8 cellular contexts compared by ENCODE assay signal in the genomic region with DNA sequence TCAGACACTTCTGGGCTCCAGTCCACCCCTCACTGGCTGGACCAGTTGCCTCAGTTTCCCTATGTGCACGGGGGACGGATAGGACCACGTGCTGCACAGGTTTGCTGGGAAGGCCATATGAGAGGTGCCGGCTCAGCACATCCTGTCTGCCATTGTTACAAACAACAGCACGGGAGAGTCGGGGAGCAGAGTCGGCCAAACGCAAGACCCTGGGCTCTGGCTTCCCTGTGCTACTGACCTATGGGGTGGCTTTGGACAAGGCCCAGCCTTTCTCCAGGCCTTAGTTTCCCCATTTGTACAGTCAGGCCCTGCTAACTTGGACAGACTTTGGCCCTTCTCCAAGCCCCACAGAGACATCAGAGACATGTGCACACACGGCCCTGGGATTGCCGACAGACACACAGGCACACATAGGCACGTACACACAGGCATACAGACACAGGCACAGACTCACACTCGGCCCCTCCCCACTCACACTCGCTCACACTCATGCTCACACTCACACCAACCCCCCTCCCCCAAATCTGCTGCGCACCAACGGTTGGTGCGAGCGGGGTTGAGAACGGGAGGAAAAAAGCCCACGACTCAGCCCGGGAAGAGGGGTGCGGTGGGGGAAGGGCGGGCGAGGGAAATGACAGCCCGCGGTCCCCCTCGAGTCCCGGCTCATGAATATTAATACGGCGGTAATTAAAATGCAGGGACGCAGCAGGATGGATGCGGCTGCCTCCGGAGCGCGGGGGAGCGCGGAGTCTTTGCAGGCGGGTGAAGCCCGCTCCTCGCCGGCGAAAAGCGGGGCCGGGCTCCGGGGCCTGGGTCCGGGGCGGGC.
DNase-seq lines count a peak whose midpoint lies in the region; ATAC-seq and TF ChIP-seq lines count a peak whose summit lies in the region.

No MANE protein-coding gene starts in this region.

- no peak for TF ChIP-seq CTCF in astrocyte of the spinal cord (IDR thresholded peaks at IDR 0.05; ENCODE audit: low read depth, low read length)

- H3K36me3 ChIP-seq in HAP-1 (replicated peaks) = peaks cover 6% of the 10 kb centered on the region; the same call in 1 of the 2 replicates

- ATAC-seq in GM18909 (IDR thresholded peaks at IDR 0.05; ENCODE audit: poor library complexity, unreplicated experiment) = no peak
- ATAC-seq in HG03039 (IDR thresholded peaks at IDR 0.05; ENCODE audit: unreplicated experiment) = no peak

- H3K9me3 ChIP-seq in HAP-1 (no peaks in the 10 kb centered on the region), iPS-18c (ENCODE audit: control insufficient read depth, insufficient read depth, low read length) (no peaks in the 10 kb centered on the region)

- no peaks in the 10 kb centered on the region for H3K27me3 ChIP-seq in HAP-1 (ENCODE audit: low read depth)

- peaks cover 45% of the 10 kb centered on the region for H3K4me1 ChIP-seq in HAP-1

- DNase-seq in CD1c-positive myeloid dendritic cell (ENCODE audit: extremely low spot score) (peak; percentile 54), HAP-1 (ENCODE audit: low spot score in 2 of 2) (peak; percentile 20 to 61), RPMI8226 (peak; percentile 63), astrocyte of the spinal cord (ENCODE audit: low read depth, low spot score) (peak; percentile 71), skeletal muscle cell (ENCODE audit: low read depth) (no peak)

- H3K4me3 ChIP-seq in HAP-1 (peak overlapping the region; percentile 23), astrocyte of the spinal cord (ENCODE audit: low read depth, low read length) (peak overlapping the region; percentile 16), iPS-18c (ENCODE audit: insufficient read depth, low read depth, low read length) (peak overlapping the region; percentile 43), skeletal muscle cell (ENCODE audit: low read depth, low read length) (peak overlapping the region; percentile 28)

- in situ Hi-C loops in HAP-1 (cut with MboI; ENCODE audit: low sequenced_read_pairs) = no loop called here
- in situ Hi-C loops in astrocyte of the spinal cord (cut with HindIII; ENCODE audit: low sequenced_read_pairs) = no loop called here
